Comparison of ENCODE assay signal across 29 cellular contexts in the genomic region with DNA sequence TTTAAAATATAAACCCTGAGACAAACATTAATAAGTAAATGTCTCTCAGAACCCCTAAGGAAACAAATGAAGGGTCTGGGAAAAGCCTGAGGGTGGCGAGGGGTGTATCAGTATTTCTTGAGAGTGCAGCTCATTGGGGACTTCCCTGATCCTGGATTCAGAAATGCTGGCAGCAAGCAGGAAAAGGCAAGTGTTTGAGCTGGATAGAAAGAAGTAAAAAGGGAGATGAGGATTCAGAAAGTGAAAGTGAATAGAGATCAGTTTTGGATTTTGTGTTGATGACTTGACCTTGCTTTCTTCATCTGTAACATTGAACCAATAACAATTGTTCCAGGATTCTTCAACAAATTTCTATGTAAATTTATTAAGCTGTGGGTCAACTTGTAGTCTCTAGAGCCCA.
A peak's percentile ranks its signal among the peaks of the same experiment; 100 is the strongest.
DNase-seq lines count a peak whose midpoint lies in the region; ATAC-seq and TF ChIP-seq lines count a peak whose summit lies in the region.
"Had no signal": no experiment of that assay in that cellular context is flagged by ENCODE, and none has a peak within 500 bp of the region (broad histone marks: within the 10 kb centered on the region; RNA-seq: fewer than 3 reads in every experiment).

No MANE protein-coding gene starts in this region.

- no peaks in the 10 kb centered on the region for H4K20me1 ChIP-seq in BLaER1
- no peaks in the 10 kb centered on the region for H4K20me1 ChIP-seq in Karpas-422 (ENCODE audit: insufficient read depth, low read depth, low read length)

- H3K9me3 Mint-ChIP-seq in effector memory CD8-positive, alpha-beta T cell: no peaks in the 10 kb centered on the region
- H3K9me3 Mint-ChIP-seq in Calu3 (ENCODE audit: low read depth, unreplicated experiment): no peaks in the 10 kb centered on the region
- H3K9me3 Mint-ChIP-seq: activated T-cell treated with anti-CD3 and anti-CD28 coated beads, Interleukin-2, amount 50 U/mL, for 4 hours; natural killer cell; stimulated activated naive B cell treated with anti-CD40 and anti-IgM and Interleukin-4, amounts not matched to agents 10 μg/mL and 1 μg/mL and 100 μg/mL, for 72 hours; T-cell had no signal

- H3K27ac ChIP-seq in BLaER1 (no peak overlapping the region), Karpas-422 (ENCODE audit: low read length) (no peak overlapping the region), left lung (no peak overlapping the region), brain microvascular endothelial cell (no peak overlapping the region)
- H3K27ac ChIP-seq: cardiac muscle cell, pancreas, PC-9 had no signal

- peak overlapping the region in 1 of 2 donors; percentile 1 for H3K4me3 Mint-ChIP-seq in effector memory CD8-positive, alpha-beta T cell
- H3K4me3 Mint-ChIP-seq in Calu3 (ENCODE audit: low read depth, unreplicated experiment): no peak overlapping the region
- H3K4me3 Mint-ChIP-seq: activated T-cell treated with anti-CD3 and anti-CD28 coated beads, Interleukin-2, amount 50 U/mL, for 4 hours; natural killer cell; stimulated activated naive B cell treated with anti-CD40 and anti-IgM and Interleukin-4, amounts not matched to agents 10 μg/mL and 1 μg/mL and 100 μg/mL, for 72 hours; T-cell had no signal

- no peaks in the 10 kb centered on the region for H3K27me3 Mint-ChIP-seq in effector memory CD8-positive, alpha-beta T cell
- H3K27me3 Mint-ChIP-seq in Calu3 (ENCODE audit: unreplicated experiment): no peaks in the 10 kb centered on the region
- H3K27me3 Mint-ChIP-seq: stimulated activated naive B cell treated with anti-CD40 and anti-IgM and Interleukin-4, amounts not matched to agents 10 μg/mL and 1 μg/mL and 100 μg/mL, for 72 hours; T-cell had no signal

- H3K4me2 ChIP-seq in BLaER1 (0 out of 2 replicates have a peak overlapping the region, but pooled peaks have one; percentile 4), Karpas-422 (ENCODE audit: low read depth, low read length, poor library complexity, severe bottlenecking) (peak overlapping the region; percentile 21)
- H3K4me2 ChIP-seq: PC-9 had no signal

- H3K9ac ChIP-seq in BLaER1 (no peak overlapping the region), Karpas-422 (ENCODE audit: low read length) (no peak overlapping the region)

- no peak for ATAC-seq in effector memory CD8-positive, alpha-beta T cell (replicated peaks)
- peak; percentile 9 for ATAC-seq in left lung
- ATAC-seq in left colon: no peak
- ATAC-seq: activated T-cell treated with anti-CD3 and anti-CD28 coated beads, Interleukin-2, amount 50 U/mL, for 4 hours; HepG2; left lobe of liver; natural killer cell; stimulated activated naive B cell treated with anti-CD40 and anti-IgM and Interleukin-4, amounts not matched to agents 10 μg/mL and 1 μg/mL and 100 μg/mL, for 72 hours; T-cell had no signal

- intact Hi-C loops in left lung (cut with DNase I) (no loop called here), left colon (cut with DNase I, micrococcal nuclease) (no loop called here), Calu3 (cut with micrococcal nuclease; ENCODE audit: unreplicated experiment) (no loop called here)

- no peak for TF ChIP-seq CTCF in left lung (IDR thresholded peaks at IDR 0.05)
- no peak for TF ChIP-seq CTCF in brain microvascular endothelial cell (IDR thresholded peaks at IDR 0.05; ENCODE audit: low read depth, low read length, missing control alignments)
- TF ChIP-seq CTCF in Calu3 (IDR thresholded peaks at IDR 0.05; ENCODE audit: unreplicated experiment): no peak

- H2AFZ ChIP-seq in Karpas-422 (ENCODE audit: low read length): no peak overlapping the region
- H2AFZ ChIP-seq: PC-9 had no signal

- H3K79me2 ChIP-seq in Karpas-422 (ENCODE audit: low read length): no peaks in the 10 kb centered on the region

- H3K4me3 ChIP-seq in BLaER1: no peak overlapping the region
- H3K4me3 ChIP-seq in Karpas-422 (ENCODE audit: low read length): peak overlapping the region; percentile 21; the same call in 1 of the 2 replicates
- H3K4me3 ChIP-seq in left lung: no peak overlapping the region
- H3K4me3 ChIP-seq in brain microvascular endothelial cell (ENCODE audit: low read depth, low read length): no peak overlapping the region
- H3K4me3 ChIP-seq: cardiac muscle cell, pancreas, PC-9, right atrium auricular region, suprapubic skin had no signal

- in situ Hi-C loops in brain microvascular endothelial cell (cut with HindIII; ENCODE audit: low pct_ligation_motif_present, low sequenced_read_pairs): no loop called here

- DNase-seq in Karpas-422: no peak
- DNase-seq in effector memory CD8-positive, alpha-beta T cell: no peak
- no peak for DNase-seq in left lung
- DNase-seq in left colon: no peak
- no peak for DNase-seq in NCI-H146 treated with DMSO at 0.1 percent for 48 hours (lab: John Stamatoyannopoulos, UW; ENCODE audit: unreplicated experiment)
- no peak for DNase-seq in brain microvascular endothelial cell
- no peak for DNase-seq in Calu3
- DNase-seq: activated CD4-positive, CD25-positive, alpha-beta regulatory T cell treated with anti-CD3 and anti-CD28 coated beads, Interleukin-2, amount 50 U/mL, for 72 hours; activated CD8-positive, alpha-beta memory T cell treated with anti-CD3 and anti-CD28 coated beads for 24 hours; activated T-cell treated with anti-CD3 and anti-CD28 coated beads, Interleukin-2, amount 50 U/mL, for 4 hours; amygdala; foreskin fibroblast; HCEC 1CT; natural killer cell; NCI-H1105 treated with DMSO at 0.1 percent for 48 hours; NCI-H2029 treated with DMSO at 0.1 percent for 48 hours; NCI-H446; pancreas; PC-9; SHP77; stimulated activated CD4-positive, alpha-beta T cell treated with anti-CD3 and anti-CD28 coated beads, Interleukin-4, amount 100 ng/mL, for 1 hour; stimulated activated naive B cell treated with anti-CD40 and anti-IgM and Interleukin-4, amounts not matched to agents 10 μg/mL and 1 μg/mL and 100 μg/mL, for 72 hours; T-cell had no signal

- no peaks in the 10 kb centered on the region for H3K9me2 ChIP-seq in Karpas-422 (replicated peaks; ENCODE audit: insufficient read depth, low read length)

- H3K36me3 Mint-ChIP-seq in effector memory CD8-positive, alpha-beta T cell (ENCODE audit: insufficient read depth): no peaks in the 10 kb centered on the region
- no peaks in the 10 kb centered on the region for H3K36me3 Mint-ChIP-seq in Calu3 (ENCODE audit: insufficient read depth, unreplicated experiment)
- H3K36me3 Mint-ChIP-seq: natural killer cell; stimulated activated naive B cell treated with anti-CD40 and anti-IgM and Interleukin-4, amounts not matched to agents 10 μg/mL and 1 μg/mL and 100 μg/mL, for 72 hours had no signal

- H3K4me1 Mint-ChIP-seq in effector memory CD8-positive, alpha-beta T cell (ENCODE audit: low read depth in 2 of 2): peaks cover 5 to 17% of the 10 kb centered on the region in 2 donors
- H3K4me1 Mint-ChIP-seq in Calu3 (ENCODE audit: low read depth, unreplicated experiment): peaks cover 26% of the 10 kb centered on the region
- H3K4me1 Mint-ChIP-seq: stimulated activated naive B cell treated with anti-CD40 and anti-IgM and Interleukin-4, amounts not matched to agents 10 μg/mL and 1 μg/mL and 100 μg/mL, for 72 hours had no signal

- CTCF ChIA-PET in Calu3 (lab: Charles Lee): interaction anchor here (1.2 kb wide), 1 partner anchor 27 kb away, joined by 11 read pairs; no protein-coding TSS in a partner anchor

- H3K9me3 ChIP-seq in BLaER1: no peaks in the 10 kb centered on the region
- H3K9me3 ChIP-seq in Karpas-422 (ENCODE audit: low read length): no peaks in the 10 kb centered on the region
- no peaks in the 10 kb centered on the region for H3K9me3 ChIP-seq in left lung
- H3K9me3 ChIP-seq: pancreas, right atrium auricular region, suprapubic skin had no signal

- no peaks in the 10 kb centered on the region for H3K27me3 ChIP-seq in BLaER1
- no peaks in the 10 kb centered on the region; the same call in 1 of the 2 replicates for H3K27me3 ChIP-seq in Karpas-422 (ENCODE audit: low read length)
- H3K27me3 ChIP-seq in left lung: no peaks in the 10 kb centered on the region
- no peaks in the 10 kb centered on the region for H3K27me3 ChIP-seq in brain microvascular endothelial cell (replicated peaks)
- H3K27me3 ChIP-seq: cardiac muscle cell, pancreas, right atrium auricular region, suprapubic skin had no signal

- peak overlapping the region; percentile 13 to 15 for H3K27ac Mint-ChIP-seq in effector memory CD8-positive, alpha-beta T cell
- H3K27ac Mint-ChIP-seq in Calu3 (ENCODE audit: unreplicated experiment): no peak overlapping the region
- H3K27ac Mint-ChIP-seq: natural killer cell; stimulated activated naive B cell treated with anti-CD40 and anti-IgM and Interleukin-4, amounts not matched to agents 10 μg/mL and 1 μg/mL and 100 μg/mL, for 72 hours had no signal

- BruUV-seq in Calu3 (replicated peaks; lab: Mats Ljungman, UMichigan): no TSS peak

- H3K36me3 ChIP-seq in BLaER1 (no peaks in the 10 kb centered on the region), Karpas-422 (ENCODE audit: insufficient read depth, low read length) (no peaks in the 10 kb centered on the region), left lung (no peaks in the 10 kb centered on the region), brain microvascular endothelial cell (replicated peaks) (no peaks in the 10 kb centered on the region)
- H3K36me3 ChIP-seq: cardiac muscle cell, pancreas, right atrium auricular region, suprapubic skin had no signal

- H3K4me1 ChIP-seq in BLaER1 (peaks cover 20% of the 10 kb centered on the region), Karpas-422 (ENCODE audit: low read length) (no peaks in the 10 kb centered on the region), left lung (peaks cover 13 to 14% of the 10 kb centered on the region in 2 donors)
- H3K4me1 ChIP-seq: pancreas had no signal
